ENCODE assay signal across 6 cellular contexts in the genomic region with DNA sequence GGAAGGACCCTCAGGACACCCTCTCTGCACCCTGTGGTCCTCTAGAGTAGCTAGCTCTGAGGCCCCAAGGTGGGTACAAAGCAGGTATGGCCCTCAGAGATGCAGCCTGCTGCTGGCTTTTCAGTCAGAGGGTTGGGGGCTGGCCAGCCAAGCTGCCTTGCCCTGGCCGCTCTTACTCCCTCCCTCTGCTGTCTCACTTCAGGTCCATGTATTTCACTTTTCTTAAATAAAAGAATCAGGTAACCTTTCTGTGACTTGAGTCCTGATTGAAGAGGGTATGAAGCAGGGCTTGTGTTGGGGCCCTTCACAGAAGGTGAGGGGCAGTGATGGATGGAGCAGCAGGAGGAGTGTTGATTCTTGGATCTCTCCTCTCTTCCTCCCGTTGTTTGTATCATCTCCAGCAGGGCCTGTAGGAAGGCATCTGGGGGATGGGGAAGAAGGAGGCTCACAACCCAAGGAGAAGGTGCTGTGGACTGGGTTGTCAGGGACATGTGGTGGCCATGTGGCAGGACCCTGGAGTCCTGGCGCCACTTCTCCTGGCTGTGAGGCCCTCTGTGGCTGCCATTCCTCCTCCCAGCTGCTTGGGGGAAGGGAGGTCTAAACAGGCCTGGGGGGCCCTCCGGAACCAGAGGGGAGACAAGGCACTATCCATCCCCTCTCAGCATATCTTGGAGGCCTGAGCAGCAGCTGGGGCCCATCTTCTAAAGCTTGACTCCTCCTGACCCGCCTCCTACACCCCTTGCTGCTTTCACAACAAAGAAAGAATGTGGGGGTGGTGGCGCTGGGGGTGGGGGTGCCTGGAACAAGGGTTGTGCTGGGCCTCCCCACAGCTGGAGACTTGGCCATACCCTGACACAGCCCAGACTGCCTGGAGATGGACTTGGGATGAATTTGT. TPM values are rescaled to one million over a fixed set of nuclear protein-coding genes. Genes with fewer than 3 reads are reported as not detected.
A peak's percentile ranks its signal among the peaks of the same experiment; 100 is the strongest.
DNase-seq lines count a peak whose midpoint lies in the region; ATAC-seq and TF ChIP-seq lines count a peak whose summit lies in the region.

No MANE protein-coding gene starts in this region.

- H2AFZ ChIP-seq in PC-9 (no peak overlapping the region), smooth muscle cell (ENCODE audit: low read depth) (no peak overlapping the region)

- TF ChIP-seq CTCF in PC-9 (conservative IDR thresholded peaks at IDR 0.05) (no peak), fibroblast of pulmonary artery (IDR thresholded peaks at IDR 0.05; ENCODE audit: low read length, missing control alignments) (no peak), smooth muscle cell (IDR thresholded peaks at IDR 0.05; ENCODE audit: borderline replicate concordance, insufficient read depth, poor library complexity, severe bottlenecking) (no peak)

- 42% methylated on average over 5 of the region's 6 CpGs for WGBS in smooth muscle cell (ENCODE audit: low lambda C conversion rate)

- POLR2A ChIA-PET in PC-9 (lab: Charles Lee; ENCODE audit: unreplicated experiment) = interaction anchor here (0.6 to 1.0 kb wide), 10 partner anchors 9 to 989 kb away, joined by 3 to 22 read pairs (median 7); a partner anchor contains a TSS

- BruUV-seq in PC-9 (replicated peaks; lab: Mats Ljungman, UMichigan) = no TSS peak

- H3K79me2 ChIP-seq in PC-9 (ENCODE audit: low read depth) (peaks cover 34% of the 10 kb centered on the region), smooth muscle cell (ENCODE audit: low read depth) (peaks cover 47% of the 10 kb centered on the region)

- H3F3A ChIP-seq in PC-9 (ENCODE audit: insufficient read depth, low read depth) (peaks cover 14% of the 10 kb centered on the region), smooth muscle cell (ENCODE audit: low read depth) (peaks cover 27% of the 10 kb centered on the region)

- H3K9ac ChIP-seq in smooth muscle cell (ENCODE audit: low read depth) = peak overlapping the region; percentile 5

- intact Hi-C loops in PC-9 (cut with micrococcal nuclease; ENCODE audit: unreplicated experiment) = no loop called here

- H3K4me2 ChIP-seq in PC-9 = peak overlapping the region; percentile 66; the same call in 1 of the 2 replicates
- H3K4me2 ChIP-seq in smooth muscle cell = peak overlapping the region; percentile 97

- no peaks in the 10 kb centered on the region for H3K36me3 ChIP-seq in PC-9 (ENCODE audit: low read depth)
- H3K36me3 ChIP-seq in smooth muscle cell (ENCODE audit: low read depth) = no peaks in the 10 kb centered on the region

- H3K27me3 ChIP-seq in PC-9 (ENCODE audit: insufficient read depth, low read depth) (no peaks in the 10 kb centered on the region), smooth muscle cell (ENCODE audit: low read depth) (no peaks in the 10 kb centered on the region)

- DNase-seq in PC-9 (no peak), fibroblast of pulmonary artery (ENCODE audit: low read depth) (peak; percentile 88), smooth muscle cell (lab: John Stamatoyannopoulos, UW; ENCODE audit: unreplicated experiment) (no peak), NCI-H2107 treated with DMSO at 0.1 percent for 48 hours (lab: John Stamatoyannopoulos, UW; ENCODE audit: unreplicated experiment) (no peak)
- DNase-seq in stimulated activated CD8-positive, alpha-beta memory T cell treated with anti-CD3 and anti-CD28 coated beads, Interleukin-4, amount 100 ng/mL, for 48 hours = no peak

- no peaks in the 10 kb centered on the region for H4K20me1 ChIP-seq in PC-9 (ENCODE audit: insufficient read depth)
- H4K20me1 ChIP-seq in smooth muscle cell (ENCODE audit: low read depth) = peaks cover 33% of the 10 kb centered on the region

- CTCF ChIA-PET in PC-9 (lab: Charles Lee) = interaction anchor here (0.5 to 0.7 kb wide), 3 partner anchors 61 to 496 kb away, joined by 4 to 14 read pairs (median 6); a partner anchor contains a TSS

- no peaks in the 10 kb centered on the region for H3K9me2 ChIP-seq in PC-9 (ENCODE audit: insufficient read depth)

- no peak overlapping the region for H3K27ac ChIP-seq in PC-9
- H3K27ac ChIP-seq in smooth muscle cell (ENCODE audit: low read depth) = peak overlapping the region; percentile 77

- ATAC-seq in GM21360 (IDR thresholded peaks at IDR 0.05; ENCODE audit: unreplicated experiment) = no peak

- H3K9me3 ChIP-seq in PC-9 (ENCODE audit: insufficient read depth, low read depth) (no peaks in the 10 kb centered on the region), smooth muscle cell (replicated peaks; ENCODE audit: low read depth) (no peaks in the 10 kb centered on the region)

- H3K4me1 ChIP-seq in PC-9 (replicated peaks; ENCODE audit: insufficient read depth) = peaks cover 13% of the 10 kb centered on the region
- peaks cover 20% of the 10 kb centered on the region for H3K4me1 ChIP-seq in smooth muscle cell (ENCODE audit: low read depth)

- no peak overlapping the region for H3K4me3 ChIP-seq in PC-9
- peak overlapping the region; percentile 56 for H3K4me3 ChIP-seq in fibroblast of pulmonary artery (replicated peaks; ENCODE audit: low read depth, low read length)
- H3K4me3 ChIP-seq in smooth muscle cell = peak overlapping the region; percentile 99

RNA-seq across cellular contexts. Expression of a gene that starts 1.0 kb away (rescaled TPM):
- total RNA-seq in PC-9 (2021) = 106 and 110 TPM in 2 replicates
- 376 and 417 TPM in 2 replicates for total RNA-seq in smooth muscle cell
- 596 and 598 TPM in 2 replicates for polyA plus RNA-seq in smooth muscle cell

RNA-seq across cellular contexts. Expression of a gene that starts 15.7 kb away (rescaled TPM):
- total RNA-seq in PC-9 (2021) (46.2 and 46.7 TPM in 2 replicates), smooth muscle cell (13.2 and 20.0 TPM in 2 replicates)
- polyA plus RNA-seq in smooth muscle cell = 25.3 and 25.7 TPM in 2 replicates

RNA-seq across cellular contexts. Expression of a gene that starts 15.9 kb away (rescaled TPM):
- total RNA-seq in PC-9 (2021) (86.2 and 110 TPM in 2 replicates), smooth muscle cell (16.4 and 24.0 TPM in 2 replicates)
- polyA plus RNA-seq in smooth muscle cell = 112 and 125 TPM in 2 replicates

RNA-seq across cellular contexts. Expression of a gene that starts 21.4 kb away (rescaled TPM):
- total RNA-seq in PC-9 (2021) (22.8 and 32.4 TPM in 2 replicates), smooth muscle cell (36.9 and 51.4 TPM in 2 replicates)
- polyA plus RNA-seq in smooth muscle cell = 48.7 and 49.6 TPM in 2 replicates

RNA-seq across cellular contexts. Expression of a gene that starts 53.7 kb away (rescaled TPM):
- total RNA-seq in PC-9 (2021) (45.2 and 62.5 TPM in 2 replicates), smooth muscle cell (56.4 and 64.8 TPM in 2 replicates)
- polyA plus RNA-seq in smooth muscle cell = 71.9 and 72.7 TPM in 2 replicates
